8 cellular contexts compared by ENCODE assay signal in the genomic region with DNA sequence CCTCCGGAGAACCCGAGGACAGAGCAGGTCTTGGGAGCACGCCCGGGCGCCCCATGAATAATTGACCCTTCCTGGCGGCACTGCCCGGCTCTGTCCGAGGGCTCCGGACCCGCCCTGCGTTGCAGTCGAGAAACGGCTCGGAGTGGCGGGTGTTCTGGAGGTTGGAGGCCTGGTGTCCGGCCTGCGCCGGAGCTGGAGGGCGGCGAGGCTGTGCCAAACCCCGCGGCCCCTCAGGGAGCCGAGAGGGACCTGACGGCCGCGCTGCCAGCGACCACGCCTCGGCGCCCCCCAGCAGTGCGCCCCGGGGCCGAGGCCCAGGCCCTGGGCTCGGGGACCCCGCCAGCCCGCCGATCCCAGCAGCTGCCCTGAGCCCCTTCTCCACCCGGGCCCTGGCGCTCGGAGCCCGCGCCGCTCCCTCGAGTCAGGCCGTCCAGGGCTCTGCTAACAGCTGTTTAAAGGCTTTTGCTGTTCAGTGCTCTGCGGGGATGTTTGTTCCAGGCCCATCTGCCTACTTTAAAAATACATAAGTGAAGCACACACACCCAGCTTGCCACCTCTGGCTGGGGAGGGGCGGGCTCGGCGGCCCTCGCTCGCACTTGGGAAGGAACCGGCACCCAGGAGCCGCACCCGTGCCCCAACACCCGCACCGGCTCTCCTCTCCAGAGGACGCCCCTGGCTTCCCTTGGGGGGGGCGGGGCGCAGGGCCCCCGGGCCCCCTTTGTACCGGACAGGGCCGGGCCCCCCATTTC. TPM values are rescaled to one million over a fixed set of nuclear protein-coding genes. Genes with fewer than 3 reads are reported as not detected.
DNase-seq lines count a peak whose midpoint lies in the region; ATAC-seq and TF ChIP-seq lines count a peak whose summit lies in the region.

No MANE protein-coding gene starts in this region.

- H3K4me1 ChIP-seq in endocrine pancreas (ENCODE audit: control insufficient read depth, insufficient read depth, low read length) (peaks cover 3% of the 10 kb centered on the region), mucosa of descending colon (ENCODE audit: low read depth) (peaks cover 38% of the 10 kb centered on the region), aorta (ENCODE audit: control insufficient read depth in 1 of 2, insufficient read depth in 2 of 2, low read length in 2 of 2) (no peaks in the 10 kb centered on the region)

- H3K4me3 Mint-ChIP-seq in activated T-cell treated with anti-CD3 and anti-CD28 coated beads, Interleukin-2, amount 50 U/mL, for 4 hours: peak overlapping the region; percentile 98

- H3K27ac ChIP-seq in RWPE1: peak overlapping the region; percentile 97
- no peak overlapping the region for H3K27ac ChIP-seq in aorta (ENCODE audit: low read depth in 1 of 2, low read length in 2 of 2)

- no peak for TF ChIP-seq CTCF in RWPE1 (conservative IDR thresholded peaks at IDR 0.05; ENCODE audit: low read depth)
- no peak for TF ChIP-seq CTCF in mucosa of descending colon (IDR thresholded peaks at IDR 0.05)

- H3K27me3 ChIP-seq in endocrine pancreas (ENCODE audit: control insufficient read depth, insufficient read depth, low read length): no peaks in the 10 kb centered on the region
- no peaks in the 10 kb centered on the region for H3K27me3 ChIP-seq in aorta (ENCODE audit: control insufficient read depth in 1 of 2, insufficient read depth in 2 of 2, low read length in 1 of 2)

- H3K36me3 ChIP-seq in endocrine pancreas (ENCODE audit: control insufficient read depth, insufficient read depth, low read length): no peaks in the 10 kb centered on the region
- H3K36me3 ChIP-seq in mucosa of descending colon (ENCODE audit: low read depth): no peaks in the 10 kb centered on the region
- H3K36me3 ChIP-seq in aorta (ENCODE audit: control insufficient read depth in 1 of 2, insufficient read depth in 2 of 2, low read length in 1 of 2): no peaks in the 10 kb centered on the region

- H3K4me1 Mint-ChIP-seq in activated T-cell treated with anti-CD3 and anti-CD28 coated beads, Interleukin-2, amount 50 U/mL, for 4 hours (ENCODE audit: low read depth): peaks cover 43% of the 10 kb centered on the region

- H3K9me3 ChIP-seq in endocrine pancreas (ENCODE audit: control insufficient read depth, low read length) (no peaks in the 10 kb centered on the region), mucosa of descending colon (no peaks in the 10 kb centered on the region), aorta (ENCODE audit: control insufficient read depth, low read length) (no peaks in the 10 kb centered on the region)

- POLR2A ChIA-PET in RWPE1 (lab: Yijun Ruan, JAX; ENCODE audit: low non-redundant PET): no interaction called here

- H3K36me3 Mint-ChIP-seq in activated T-cell treated with anti-CD3 and anti-CD28 coated beads, Interleukin-2, amount 50 U/mL, for 4 hours (ENCODE audit: insufficient read depth): peaks cover 2% of the 10 kb centered on the region

- no peak for ATAC-seq in activated T-cell treated with anti-CD3 and anti-CD28 coated beads, Interleukin-2, amount 50 U/mL, for 4 hours
- ATAC-seq in mucosa of descending colon (peak; percentile 47), aorta (ENCODE audit: low FRiP score) (peak; percentile 37)
- no peak for ATAC-seq in activated CD4-positive, CD25-positive, alpha-beta regulatory T cell treated with anti-CD3 and anti-CD28 coated beads, Interleukin-2, amount 50 U/mL, for 24 hours

- no peaks in the 10 kb centered on the region for H3K9me3 Mint-ChIP-seq in activated T-cell treated with anti-CD3 and anti-CD28 coated beads, Interleukin-2, amount 50 U/mL, for 4 hours

- CTCF ChIA-PET in RWPE1 (lab: Yijun Ruan, JAX): no interaction called here

- DNase-seq in activated T-cell treated with anti-CD3 and anti-CD28 coated beads, Interleukin-2, amount 50 U/mL, for 4 hours: no peak
- no peak for DNase-seq in activated T-cell treated with anti-CD3 and anti-CD28 coated beads, Interleukin-2, amount 50 U/mL, for 1 hour
- DNase-seq in RWPE1 (ENCODE audit: low spot score) (peak; percentile 48), mucosa of descending colon (peak; percentile 66 to 82 (median 81)), aorta (peak; percentile 63 to 80), activated gamma-delta T cell (lab: John Stamatoyannopoulos, UW) (no peak)

- H3K4me3 ChIP-seq in endocrine pancreas (ENCODE audit: control insufficient read depth, insufficient read depth, low read length): peak overlapping the region; percentile 89
- H3K4me3 ChIP-seq in mucosa of descending colon: peak overlapping the region; percentile 65
- peak overlapping the region; percentile 82 to 99 for H3K4me3 ChIP-seq in aorta (ENCODE audit: low read length in 2 of 2)

- intact Hi-C loops in mucosa of descending colon (cut with DNase I, micrococcal nuclease): no loop called here
- intact Hi-C loops in aorta (cut with DNase I): loop anchor here in 1 of 2 donors (5.0 kb wide), 1 partner anchor 108 kb away; a partner anchor contains a TSS

- WGBS in aorta, 2 donors: 8 to 9% methylated on average over 58 to 62 of the region's 62 CpGs

- H3K9ac ChIP-seq in endocrine pancreas (ENCODE audit: control insufficient read depth, insufficient read depth, low read length): no peak overlapping the region

- no peaks in the 10 kb centered on the region for H3K27me3 Mint-ChIP-seq in activated T-cell treated with anti-CD3 and anti-CD28 coated beads, Interleukin-2, amount 50 U/mL, for 4 hours (ENCODE audit: low read depth)

RNA-seq across cellular contexts. Expression of a gene that starts 0.8 kb away (rescaled TPM):
- 10 to 100 TPM; 21.7 to 28.2 (median 25.0) TPM for total RNA-seq in activated T-cell treated with anti-CD3 and anti-CD28 coated beads, Interleukin-2, amount 50 U/mL, for 4 hours
- 10 to 100 TPM; 30.9 to 42.7 (median 40.2) TPM for total RNA-seq in mucosa of descending colon
- 10 to 100 TPM; 12.0 to 17.9 TPM for total RNA-seq in aorta
- 1 to 10 TPM; 4.3 to 9.0 TPM for polyA plus RNA-seq in aorta

Comparison
In these comparisons a context has a peak if more than half of its experiments do, and no peak if none do; other contexts are left out.
1. ATAC-seq: peak in mucosa of descending colon (single experiment) and aorta (single experiment); none in activated T-cell treated with anti-CD3 and anti-CD28 coated beads, Interleukin-2, amount 50 U/mL, for 4 hours (0 of 2) and activated CD4-positive, CD25-positive, alpha-beta regulatory T cell treated with anti-CD3 and anti-CD28 coated beads, Interleukin-2, amount 50 U/mL, for 24 hours (0 of 2).
2. DNase-seq: peak in RWPE1 (single experiment), mucosa of descending colon (3 of 3) and aorta (2 of 2); none in activated T-cell treated with anti-CD3 and anti-CD28 coated beads, Interleukin-2, amount 50 U/mL, for 4 hours (single experiment), activated T-cell treated with anti-CD3 and anti-CD28 coated beads, Interleukin-2, amount 50 U/mL, for 1 hour (single experiment) and activated gamma-delta T cell (single experiment).
3. Peak in every context shown above with its lines, with median percentiles within 50 percentile points of each other: H3K4me3 ChIP-seq.